In genomic region chr5:19352120-19352519, GRCh38 we compare ENCODE assay signal across 33 cellular contexts.
"Had no signal": no experiment of that assay in that cellular context is flagged by ENCODE, and none has a peak within 500 bp of the region (broad histone marks: within the 10 kb centered on the region; RNA-seq: fewer than 3 reads in every experiment).

No MANE protein-coding gene starts in this region.

- ATAC-seq: activated CD8-positive, alpha-beta T cell treated with anti-CD3 and anti-CD28 coated beads for 36 hours; activated naive CD4-positive, alpha-beta T cell treated with anti-CD3 and anti-CD28 coated beads, Interleukin-2, amount 50 U/mL, for 72 hours; activated T-cell treated with anti-CD3 and anti-CD28 coated beads, Interleukin-2, amount 50 U/mL, for 4 hours; activated T-cell treated with anti-CD3 and anti-CD28 coated beads, Interleukin-2, amount 50 U/mL, for 72 hours; activated T-helper 17 cell treated with anti-CD3 and anti-CD28 coated beads, Interleukin-2, amount 50 U/mL, for 72 hours; body of pancreas had no signal

- H3K9me3 ChIP-seq: adrenal gland, body of pancreas, breast epithelium had no signal

- DNase-seq: activated B cell treated with CpG ODN at 0.5 μM for 24 hours; activated CD4-positive, alpha-beta memory T cell treated with anti-CD3 and anti-CD28 coated beads for 36 hours; activated CD4-positive, alpha-beta T cell treated with anti-CD3 and anti-CD28 coated beads for 4 hours; activated CD4-positive, alpha-beta T cell treated with anti-CD3 and anti-CD28 coated beads, Interleukin-2, amount 10 ng/mL, durations not matched to agents 24 days and 14 days; activated CD4-positive, alpha-beta T cell treated with anti-CD3 and anti-CD28 coated beads, Interleukin-2, amount 50 U/mL, for 1 hour; activated CD4-positive, alpha-beta T cell treated with anti-CD3 and anti-CD28 coated beads, Interleukin-2, amount 50 U/mL, for 4 hours; activated CD4-positive, CD25-positive, alpha-beta regulatory T cell treated with anti-CD3 and anti-CD28 coated beads, Interleukin-2, amount 50 U/mL, for 72 hours; activated CD8-positive, alpha-beta memory T cell treated with anti-CD3 and anti-CD28 coated beads, Interleukin-2, amount 50 U/mL, for 4 hours; activated CD8-positive, alpha-beta T cell treated with anti-CD3 and anti-CD28 coated beads for 36 hours; activated effector memory CD4-positive, alpha-beta T cell treated with anti-CD3 and anti-CD28 coated beads, Interleukin-2, amount 50 U/mL, for 16 hours; activated gamma-delta T cell treated with Interleukin-2 at 50 U/mL for 16 hours; activated naive CD4-positive, alpha-beta T cell; activated naive CD4-positive, alpha-beta T cell treated with anti-CD3 and anti-CD28 coated beads for 36 hours; activated naive CD4-positive, alpha-beta T cell treated with anti-CD3 and anti-CD28 coated beads, Interleukin-2, amount 50 U/mL, for 16 hours; activated naive CD8-positive, alpha-beta T cell treated with anti-CD3 and anti-CD28 coated beads for 36 hours; activated T-cell treated with anti-CD3 and anti-CD28 coated beads for 4 hours; activated T-cell treated with anti-CD3 and anti-CD28 coated beads, Interleukin-2, amount 50 U/mL, for 1 hour; activated T-cell treated with anti-CD3 and anti-CD28 coated beads, Interleukin-2, amount 50 U/mL, for 4 hours; activated T-cell treated with anti-CD3 and anti-CD28 coated beads, Interleukin-2, amount 50 U/mL, for 72 hours; adrenal gland; amniotic stem cell; aorta; body of pancreas; brain microvascular endothelial cell; central memory CD4-positive, alpha-beta T cell; T-helper 9 cell had no signal

- FAIRE-seq: astrocyte, colon, TTC549 had no signal

- H3K27ac ChIP-seq: adrenal gland, body of pancreas, brain microvascular endothelial cell, breast epithelium, VCaP had no signal

- H3K27me3 ChIP-seq: adrenal gland, body of pancreas, brain microvascular endothelial cell, breast epithelium had no signal

- H3K4me1 ChIP-seq: adrenal gland, body of pancreas, breast epithelium had no signal

- H3K36me3 ChIP-seq: adrenal gland, brain microvascular endothelial cell, breast epithelium had no signal

- H3K4me3 ChIP-seq: adrenal gland, body of pancreas, breast epithelium had no signal
